8 cellular contexts compared by ENCODE assay signal in genomic region chr6:116387374-116387773, GRCh38. TPM values are rescaled to one million over a fixed set of nuclear protein-coding genes. Genes with fewer than 3 reads are reported as not detected.
A peak's percentile ranks its signal among the peaks of the same experiment; 100 is the strongest.
DNase-seq lines count a peak whose midpoint lies in the region; ATAC-seq and TF ChIP-seq lines count a peak whose summit lies in the region.

No MANE protein-coding gene starts in this region.

- H3K4me1 ChIP-seq in mucosa of descending colon (ENCODE audit: low read depth) = no peaks in the 10 kb centered on the region

- intact Hi-C loops in mucosa of descending colon (cut with DNase I, micrococcal nuclease) = no loop called here

- no peak overlapping the region for H3K4me3 ChIP-seq in mucosa of descending colon

- no peak for TF ChIP-seq CTCF in mucosa of descending colon (IDR thresholded peaks at IDR 0.05)

- H3K36me3 ChIP-seq in mucosa of descending colon (ENCODE audit: low read depth) = no peaks in the 10 kb centered on the region

- H3K9me3 ChIP-seq in mucosa of descending colon = no peaks in the 10 kb centered on the region

- ATAC-seq in GM18873 (IDR thresholded peaks at IDR 0.05; ENCODE audit: low FRiP score, unreplicated experiment) (peak; percentile 66), HG02798 (IDR thresholded peaks at IDR 0.05; ENCODE audit: poor library complexity, unreplicated experiment) (peak; percentile 67), mucosa of descending colon (peak; percentile 48)

- DNase-seq in RPMI7951 (ENCODE audit: low read depth) = peak; percentile 75
- no peak for DNase-seq in mucosa of descending colon
- DNase-seq in COLO668 (lab: John Stamatoyannopoulos, UW; ENCODE audit: unreplicated experiment) = no peak
- DNase-seq in stimulated activated CD8-positive, alpha-beta memory T cell treated with anti-CD3 and anti-CD28 coated beads, Interleukin-4, amount 100 ng/mL, for 48 hours = no peak
- DNase-seq in activated CD4-positive, CD25-positive, alpha-beta regulatory T cell treated with anti-CD3 and anti-CD28 coated beads, Interleukin-2, amount 50 U/mL, for 72 hours = no peak
- DNase-seq in iPS-NIHi7 (ENCODE audit: extremely low spot score) = no peak

RNA-seq across cellular contexts. Expression of gene DSE, which starts 16.6 kb away (rescaled TPM):
- 64.9 and 69.7 TPM in 2 replicates for total RNA-seq in RPMI7951 (2014; rRNA removed; shearing (Covaris generic))
- 10 to 100 TPM in 2 of 3 donors, 1 to 10 TPM in 1; 6.3 to 23.8 (median 14.4) TPM for total RNA-seq in mucosa of descending colon
